ENCODE assay signal across 13 cellular contexts in genomic region chrX:13432776-13433605, GRCh38.
DNase-seq lines count a peak whose midpoint lies in the region; ATAC-seq and FAIRE-seq lines count a peak whose summit lies in the region.
"Had no signal": no experiment of that assay in that cellular context is flagged by ENCODE, and none has a peak within 500 bp of the region (broad histone marks: within the 10 kb centered on the region; RNA-seq: fewer than 3 reads in every experiment).

No MANE protein-coding gene starts in this region.

- H2AK5ac ChIP-seq in mesenchymal stem cell (ENCODE audit: low read length, severe bottlenecking) (no peak overlapping the region), mesendoderm (ENCODE audit: low read length) (no peak overlapping the region)

- H2BK12ac ChIP-seq in mesenchymal stem cell (ENCODE audit: low read length in 2 of 2), result no peak overlapping the region

- H3K36me3 ChIP-seq in mesenchymal stem cell (ENCODE audit: control insufficient read depth in 1 of 2, insufficient read depth in 2 of 2, low read depth in 1 of 2, low read length in 2 of 2) (no peaks in the 10 kb centered on the region), aorta (ENCODE audit: control insufficient read depth in 1 of 2, insufficient read depth in 2 of 2, low read length in 1 of 2) (no peaks in the 10 kb centered on the region), mesendoderm (ENCODE audit: control insufficient read depth, insufficient read depth, low read length) (no peaks in the 10 kb centered on the region)
- H3K36me3 ChIP-seq: HAP-1, neutrophil had no signal

- H3K27ac ChIP-seq in mesenchymal stem cell (ENCODE audit: low read length, poor library complexity, severe bottlenecking), result peak overlapping the region; percentile 84
- H3K27ac ChIP-seq in aorta (ENCODE audit: low read depth in 1 of 2, low read length in 2 of 2), result peak overlapping the region; percentile 17 to 18
- no peak overlapping the region for H3K27ac ChIP-seq in mesendoderm (ENCODE audit: low read depth, low read length)
- H3K27ac ChIP-seq: KMS-11, neutrophil had no signal

- peaks cover 4% of the 10 kb centered on the region for H3K4me1 ChIP-seq in mesenchymal stem cell (ENCODE audit: control insufficient read depth, insufficient read depth, low read depth, low read length)
- no peaks in the 10 kb centered on the region for H3K4me1 ChIP-seq in aorta (ENCODE audit: control insufficient read depth in 1 of 2, insufficient read depth in 2 of 2, low read length in 2 of 2)
- H3K4me1 ChIP-seq in mesendoderm (ENCODE audit: control insufficient read depth, low read depth, low read length), result no peaks in the 10 kb centered on the region

- H3K56ac ChIP-seq in mesendoderm (ENCODE audit: low read length), result no peak overlapping the region

- H3K79me1 ChIP-seq in mesenchymal stem cell (replicated peaks; ENCODE audit: low read length, poor library complexity, severe bottlenecking), result no peaks in the 10 kb centered on the region
- H3K79me1 ChIP-seq in mesendoderm (ENCODE audit: low read length), result no peaks in the 10 kb centered on the region

- H3K4me2 ChIP-seq in mesenchymal stem cell (ENCODE audit: low read length, poor library complexity, severe bottlenecking) (no peak overlapping the region), mesendoderm (ENCODE audit: low read length) (no peak overlapping the region)
- H3K4me2 ChIP-seq: KMS-11 had no signal

- H3K9me3 ChIP-seq in mesenchymal stem cell (ENCODE audit: control insufficient read depth, low read length), result no peaks in the 10 kb centered on the region
- no peaks in the 10 kb centered on the region for H3K9me3 ChIP-seq in aorta (ENCODE audit: control insufficient read depth, low read length)
- H3K9me3 ChIP-seq: HAP-1, neutrophil had no signal

- H3K79me2 ChIP-seq in mesendoderm (ENCODE audit: control insufficient read depth, insufficient read depth, low read length), result no peaks in the 10 kb centered on the region

- no peak overlapping the region for H2AFZ ChIP-seq in mesenchymal stem cell (ENCODE audit: low read depth, low read length)

- H3K9ac ChIP-seq in mesenchymal stem cell (ENCODE audit: low read length), result peak overlapping the region; percentile 85
- no peak overlapping the region for H3K9ac ChIP-seq in mesendoderm (ENCODE audit: low read length)
- H3K9ac ChIP-seq: KMS-11 had no signal

- H3K27me3 ChIP-seq in mesenchymal stem cell (ENCODE audit: control insufficient read depth in 1 of 2, insufficient read depth in 1 of 2, low read length in 2 of 2) (no peaks in the 10 kb centered on the region), aorta (ENCODE audit: control insufficient read depth in 1 of 2, insufficient read depth in 2 of 2, low read length in 1 of 2) (no peaks in the 10 kb centered on the region), mesendoderm (ENCODE audit: insufficient read depth, low read length, poor library complexity) (no peaks in the 10 kb centered on the region)
- H3K27me3 ChIP-seq: neutrophil had no signal

- H3K4ac ChIP-seq in mesenchymal stem cell (ENCODE audit: low read depth in 1 of 2, low read length in 2 of 2) (no peak overlapping the region), mesendoderm (ENCODE audit: low read depth, low read length) (no peak overlapping the region)

- H2BK120ac ChIP-seq in mesenchymal stem cell (ENCODE audit: low read depth, low read length), result peak overlapping the region; percentile 49
- no peak overlapping the region for H2BK120ac ChIP-seq in mesendoderm (ENCODE audit: low read depth, low read length)

- intact Hi-C loops in aorta (cut with DNase I), result loop anchor here (5.0 kb wide), 2 partner anchors 44 to 54 kb away; no protein-coding TSS in a partner anchor

- H3K18ac ChIP-seq in mesenchymal stem cell (ENCODE audit: low read depth in 1 of 2, low read length in 2 of 2), result peak overlapping the region; percentile 40 to 43
- no peak overlapping the region for H3K18ac ChIP-seq in mesendoderm (ENCODE audit: low read length)

- H4K8ac ChIP-seq in mesenchymal stem cell (ENCODE audit: low read length) (no peak overlapping the region), mesendoderm (ENCODE audit: low read depth, low read length) (no peak overlapping the region)

- no peak for FAIRE-seq in urothelium cell line (lab: Jason Lieb, UNC)

- H2BK15ac ChIP-seq in mesenchymal stem cell (ENCODE audit: low read depth, poor library complexity, severe bottlenecking), result no peak overlapping the region
- H2BK15ac ChIP-seq in mesendoderm (replicated peaks; ENCODE audit: low read depth), result no peak overlapping the region

- H3K23ac ChIP-seq in mesenchymal stem cell (ENCODE audit: low read length in 2 of 2) (no peak overlapping the region), mesendoderm (ENCODE audit: low read length) (no peak overlapping the region)

- DNase-seq in DMS 273 (lab: John Stamatoyannopoulos, UW; ENCODE audit: unreplicated experiment) (peak; percentile 36), DMS 273 treated with DMSO at 0.1 percent for 48 hours (lab: John Stamatoyannopoulos, UW) (no peak), dermis blood vessel endothelial cell (peak; percentile 29), mesenchymal stem cell (peak; percentile 60), aorta (peak in 1 of 2 donors; percentile 54), mesendoderm (no peak), urothelium cell line (ENCODE audit: low spot score) (no peak), MV-4-11 (lab: John Stamatoyannopoulos, UW) (no peak)
- DNase-seq: 8988T; activated effector memory CD4-positive, alpha-beta T cell treated with anti-CD3 and anti-CD28 coated beads, Interleukin-2, amount 50 U/mL, for 16 hours had no signal

- no peak overlapping the region for H4K5ac ChIP-seq in mesendoderm (ENCODE audit: low read length)

- peak; percentile 77 for ATAC-seq in aorta (ENCODE audit: low FRiP score)

- H3K14ac ChIP-seq in mesenchymal stem cell (ENCODE audit: low read length in 2 of 2), result no peak overlapping the region

- H3K4me3 ChIP-seq in mesenchymal stem cell (ENCODE audit: insufficient read depth in 1 of 2, low read depth in 1 of 2, low read length in 2 of 2), result peak overlapping the region in 1 of 2 experiments; percentile 31
- no peak overlapping the region for H3K4me3 ChIP-seq in aorta (ENCODE audit: low read length in 2 of 2)
- H3K4me3 ChIP-seq in mesendoderm (ENCODE audit: low read length), result no peak overlapping the region
- H3K4me3 ChIP-seq: HAP-1 had no signal

- no peak overlapping the region for H2BK5ac ChIP-seq in mesenchymal stem cell (ENCODE audit: low read depth, low read length, poor library complexity, severe bottlenecking)
- H2BK5ac ChIP-seq in mesendoderm (ENCODE audit: low read length), result no peak overlapping the region

- 63% methylated on average over 2 of the region's 5 CpGs for WGBS in mesenchymal stem cell
- 10 to 34% methylated on average over 5 of the region's 5 CpGs for WGBS in aorta, 2 donors
- WGBS in mesendoderm (ENCODE audit: extremely low coverage, insufficient coverage, low lambda C conversion rate), result no CpG with 5 or more reads among the region's 5 CpGs

- no peak overlapping the region for H4K91ac ChIP-seq in mesenchymal stem cell (ENCODE audit: low read length)

Comparison
In these comparisons a context has a peak if more than half of its experiments do, and no peak if none do; other contexts are left out.
1. DNase-seq: peak in DMS 273 (single experiment), dermis blood vessel endothelial cell (single experiment) and mesenchymal stem cell (single experiment); none in DMS 273 treated with DMSO at 0.1 percent for 48 hours (single experiment), mesendoderm (single experiment), urothelium cell line (single experiment) and MV-4-11 (single experiment).